Comparison of ENCODE assay signal across 8 cellular contexts in the genomic region with DNA sequence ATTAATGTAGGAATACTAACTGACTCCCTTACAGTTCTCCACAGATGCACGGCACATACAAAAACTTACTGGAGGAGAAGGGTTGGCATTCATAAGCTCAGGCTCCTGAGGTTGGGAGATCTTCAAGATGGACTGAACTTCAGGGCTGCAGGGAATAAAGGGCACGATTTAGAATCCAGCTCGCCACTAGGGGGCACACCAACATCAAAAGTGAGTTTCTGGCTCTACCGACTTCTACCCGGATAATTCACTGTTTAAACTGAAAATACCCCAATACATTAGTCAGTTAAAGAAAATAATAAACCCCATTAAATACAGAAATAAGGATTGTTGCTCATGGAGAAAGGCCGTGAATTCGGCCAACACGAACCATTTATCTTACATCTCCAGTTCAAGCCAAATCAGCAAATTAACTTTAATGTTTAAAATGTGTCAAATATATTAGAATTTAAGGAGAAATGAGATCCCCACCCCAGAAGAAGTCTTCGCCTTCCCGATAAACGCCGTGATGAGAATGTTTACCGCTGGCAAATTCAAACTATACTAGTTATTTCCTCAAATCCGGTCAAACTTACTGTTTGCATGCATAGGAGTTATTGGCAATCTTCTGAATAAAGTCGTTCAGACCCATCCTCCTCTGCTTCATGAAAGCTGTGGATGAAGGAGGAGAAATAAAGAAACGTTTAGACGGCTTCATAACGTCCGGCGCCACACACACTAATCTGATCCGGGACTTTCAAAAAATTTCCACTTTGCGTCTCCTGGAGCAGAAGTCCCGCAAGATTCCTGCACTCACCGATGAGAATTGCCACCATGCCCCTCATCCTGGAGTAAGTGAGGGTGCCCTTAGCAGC.
DNase-seq lines count a peak whose midpoint lies in the region; ATAC-seq and TF ChIP-seq lines count a peak whose summit lies in the region.

No MANE protein-coding gene starts in this region.

- H3K27me3 ChIP-seq in adrenal gland = no peaks in the 10 kb centered on the region
- H3K27me3 ChIP-seq in heart right ventricle = no peaks in the 10 kb centered on the region
- H3K27me3 ChIP-seq in transverse colon = no peaks in the 10 kb centered on the region

- peaks cover 23 to 65% of the 10 kb centered on the region in 2 donors for H3K4me1 ChIP-seq in adrenal gland (replicated peaks in 1 of 2)
- H3K4me1 ChIP-seq in heart right ventricle = peaks cover 2 to 83% (median 64%) of the 10 kb centered on the region in 9 donors
- peaks cover 0 to 33% (median 12%) of the 10 kb centered on the region in 4 donors for H3K4me1 ChIP-seq in transverse colon

- in situ Hi-C loops in transverse colon (cut with MboI; ENCODE audit: low pct_ligation_motif_present in 1 of 4, low pct_unique_long_range_greater_than_20kb in 1 of 4, low sequenced_read_pairs in 3 of 4) = loop anchor here (5.0 to 25.0 kb wide), 8 partner anchors 463 to 763 kb away; no protein-coding TSS in a partner anchor

- ATAC-seq in GM21723 (IDR thresholded peaks at IDR 0.05; ENCODE audit: unreplicated experiment) (peak; percentile 25), heart right ventricle (peak in 7 of 8 donors; percentile 25 to 65 (median 41))

- H3K27ac ChIP-seq in adrenal gland (peak overlapping the region; percentile 83 to 100 (median 98)), heart right ventricle (peak overlapping the region; percentile 97 to 100 (median 98)), transverse colon (peak overlapping the region; percentile 94 to 95 (median 94))

- DNase-seq in Ammon's horn (ENCODE audit: low spot score) (peak; percentile 92), NCI-H1417 treated with DMSO at 0.1 percent for 48 hours (lab: John Stamatoyannopoulos, UW) (peak; percentile 48), T follicular helper cell (ENCODE audit: low read depth) (peak; percentile 81), adrenal gland (peak; percentile 77 to 96 (median 87)), heart right ventricle (peak; percentile 82 to 90), posterior cingulate gyrus (peak; percentile 67 to 97 (median 90)), transverse colon (peak; percentile 90)

- peaks cover 0 to 45% of the 10 kb centered on the region in 2 donors for H3K36me3 ChIP-seq in adrenal gland (replicated peaks in 1 of 2)
- H3K36me3 ChIP-seq in heart right ventricle = peaks cover 0 to 48% (median 33%) of the 10 kb centered on the region in 9 donors
- H3K36me3 ChIP-seq in transverse colon = peaks cover 0 to 39% (median 12%) of the 10 kb centered on the region in 4 donors

- TF ChIP-seq CTCF in adrenal gland (IDR thresholded peaks at IDR 0.05) = peak; percentile 80 to 95 (median 88)
- peak; percentile 79 to 95 (median 88) for TF ChIP-seq CTCF in heart right ventricle (IDR thresholded peaks at IDR 0.05)
- TF ChIP-seq CTCF in transverse colon (IDR thresholded peaks at IDR 0.05) = peak; percentile 84 to 94 (median 87)

- TF ChIP-seq POLR2A in adrenal gland (IDR thresholded peaks at IDR 0.05) (no peak), transverse colon (IDR thresholded peaks at IDR 0.05) (no peak)

- TF ChIP-seq EP300 in transverse colon (IDR thresholded peaks at IDR 0.05; ENCODE audit: low read depth) = no peak

- WGBS in adrenal gland, 4 donors = 0 to 1% (median 0%) methylated on average over 24 of the region's 24 CpGs
- 1% methylated on average over 24 of the region's 24 CpGs for WGBS in heart right ventricle, 2 donors
- WGBS in transverse colon (ENCODE audit: low coverage in 1 of 2), 2 donors = 0 to 1% methylated on average over 9 to 24 of the region's 24 CpGs

- H3K4me3 ChIP-seq in adrenal gland (peak overlapping the region in 3 of 4 donors; percentile 28 to 94 (median 61)), heart right ventricle (peak overlapping the region; percentile 66 to 85 (median 78)), transverse colon (peak overlapping the region; percentile 5 to 90 (median 75))

- H3K9me3 ChIP-seq in adrenal gland (replicated peaks in 1 of 3) (no peaks in the 10 kb centered on the region), heart right ventricle (no peaks in the 10 kb centered on the region), transverse colon (no peaks in the 10 kb centered on the region)

- intact Hi-C loops in adrenal gland (cut with DNase I) (loop anchor here in 1 of 2 donors (10.0 kb wide), 2 partner anchors 121 to 461 kb away; no protein-coding TSS in a partner anchor), heart right ventricle (cut with DNase I) (loop anchor here (1.0 to 10.0 kb wide), 18 partner anchors 171 to 768 kb away; no protein-coding TSS in a partner anchor), posterior cingulate gyrus (cut with DNase I) (loop anchor here (1.0 to 10.0 kb wide), 3 partner anchors 143 to 649 kb away; no protein-coding TSS in a partner anchor), transverse colon (cut with DNase I; ENCODE audit: low total_unique reads) (loop anchor here (5.0 to 10.0 kb wide), 2 partner anchors 461 to 708 kb away; no protein-coding TSS in a partner anchor)

Comparison
In these comparisons a context has a peak if more than half of its experiments do, and no peak if none do; other contexts are left out.
1. Peak in every context shown above with its lines: DNase-seq, ATAC-seq, H3K4me3 ChIP-seq and H3K27ac ChIP-seq.